Comparison of ENCODE assay signal across 10 cellular contexts in genomic region chr15:96339662-96340347, GRCh38. TPM values are rescaled to one million over a fixed set of nuclear protein-coding genes. Genes with fewer than 3 reads are reported as not detected.
DNase-seq lines count a peak whose midpoint lies in the region; ATAC-seq and TF ChIP-seq lines count a peak whose summit lies in the region.
"Had no signal": no experiment of that assay in that cellular context is flagged by ENCODE, and none has a peak within 500 bp of the region (broad histone marks: within the 10 kb centered on the region; RNA-seq: fewer than 3 reads in every experiment).

No MANE protein-coding gene starts in this region.

- peaks cover 34% of the 10 kb centered on the region for H3K27me3 Mint-ChIP-seq in endothelial cell (ENCODE audit: unreplicated experiment)

- TF ChIP-seq EP300 in neural cell (conservative IDR thresholded peaks at IDR 0.05; ENCODE audit: poor library complexity, severe bottlenecking), result no peak

- DNase-seq in ACHN, result peak; percentile 10
- DNase-seq in MG63, result no peak
- no peak for DNase-seq in endothelial cell (ENCODE audit: low spot score)
- no peak for DNase-seq in activated CD4-positive, CD25-positive, alpha-beta regulatory T cell (lab: John Stamatoyannopoulos, UW)
- DNase-seq: activated B cell treated with CpG ODN at 0.5 μM for 24 hours, GOT3 had no signal

- no peaks in the 10 kb centered on the region for H3K9me2 ChIP-seq in neural cell (ENCODE audit: insufficient read depth, low read length)

- TF ChIP-seq CTCF in endothelial cell (IDR thresholded peaks at IDR 0.05; ENCODE audit: unreplicated experiment) (no peak), neural cell (IDR thresholded peaks at IDR 0.05; ENCODE audit: poor library complexity, severe bottlenecking) (no peak)

- H4K20me1 ChIP-seq in neural cell (ENCODE audit: insufficient read depth), result no peaks in the 10 kb centered on the region

- in situ Hi-C loops in ACHN (cut with HindIII; ENCODE audit: low pct_ligation_motif_present, low pct_unique_long_range_greater_than_20kb, low sequenced_read_pairs), result no loop called here

- H2AFZ ChIP-seq in neural cell (ENCODE audit: low read depth, low read length), result no peak overlapping the region

- no peak overlapping the region for H3K4me2 ChIP-seq in neural cell (ENCODE audit: low read length)

- H3K4me1 Mint-ChIP-seq in endothelial cell (ENCODE audit: unreplicated experiment), result peaks cover 68% of the 10 kb centered on the region

- peak overlapping the region; percentile 83 for H3K4me3 ChIP-seq in MG63
- peak overlapping the region; percentile 68 for H3K4me3 ChIP-seq in neural cell (ENCODE audit: low read length)

- H3K4me3 Mint-ChIP-seq in endothelial cell (ENCODE audit: unreplicated experiment), result peak overlapping the region; percentile 91
- H3K4me3 Mint-ChIP-seq: activated B cell treated with CpG ODN at 0.5 μM for 24 hours had no signal

- H3K36me3 ChIP-seq in MG63 (peaks cover 61% of the 10 kb centered on the region), neural cell (ENCODE audit: insufficient read depth, low read length) (no peaks in the 10 kb centered on the region)

- peak overlapping the region; percentile 91 for H3K27ac Mint-ChIP-seq in endothelial cell (ENCODE audit: unreplicated experiment)
- H3K27ac Mint-ChIP-seq: activated B cell treated with CpG ODN at 0.5 μM for 24 hours had no signal

- H3K27me3 ChIP-seq in MG63 (no peaks in the 10 kb centered on the region), neural cell (ENCODE audit: insufficient read depth, low read depth, low read length) (peaks cover 99% of the 10 kb centered on the region)

- H3K9me3 ChIP-seq in MG63 (no peaks in the 10 kb centered on the region), neural cell (ENCODE audit: low read length) (no peaks in the 10 kb centered on the region)

- H3K9me3 Mint-ChIP-seq in endothelial cell (ENCODE audit: unreplicated experiment), result no peaks in the 10 kb centered on the region
- H3K9me3 Mint-ChIP-seq: activated B cell treated with CpG ODN at 0.5 μM for 24 hours had no signal

- peaks cover 26% of the 10 kb centered on the region for H3K36me3 Mint-ChIP-seq in endothelial cell (ENCODE audit: low read depth, unreplicated experiment)

- no peaks in the 10 kb centered on the region for H3F3A ChIP-seq in neural cell (ENCODE audit: insufficient read depth, low read length, poor library complexity, severe bottlenecking)

- H3K27ac ChIP-seq in neural cell (ENCODE audit: low read length), result no peak overlapping the region

- no peaks in the 10 kb centered on the region for H3K79me2 ChIP-seq in neural cell (replicated peaks; ENCODE audit: insufficient read depth, low read length)

- ATAC-seq in GM18519 (IDR thresholded peaks at IDR 0.05; ENCODE audit: low FRiP score, unreplicated experiment) (no peak), HG03520 (IDR thresholded peaks at IDR 0.05; ENCODE audit: unreplicated experiment) (no peak), HG03432 (IDR thresholded peaks at IDR 0.05; ENCODE audit: unreplicated experiment) (no peak)

- no peak overlapping the region for H3K9ac ChIP-seq in neural cell (ENCODE audit: low read length)

- TF ChIP-seq RAD21 in neural cell (conservative IDR thresholded peaks at IDR 0.05), result no peak

TF ChIP-seq in neural cell, 6 proteins besides CTCF, POLR2A, EP300 and RAD21:
- TF ChIP-seq SMC3 (conservative IDR thresholded peaks at IDR 0.05; ENCODE audit: poor library complexity) (no peak), POLR2AphosphoS5 (IDR thresholded peaks at IDR 0.05) (no peak), EZH2 (IDR thresholded peaks at IDR 0.05; ENCODE audit: borderline replicate concordance, insufficient read depth, low read length, poor library complexity, severe bottlenecking) (no peak), TAF1 (IDR thresholded peaks at IDR 0.05; ENCODE audit: low read depth) (no peak), MXI1 (conservative IDR thresholded peaks at IDR 0.05; ENCODE audit: poor library complexity, severe bottlenecking) (no peak)
- TF ChIP-seq, protein P1, sequence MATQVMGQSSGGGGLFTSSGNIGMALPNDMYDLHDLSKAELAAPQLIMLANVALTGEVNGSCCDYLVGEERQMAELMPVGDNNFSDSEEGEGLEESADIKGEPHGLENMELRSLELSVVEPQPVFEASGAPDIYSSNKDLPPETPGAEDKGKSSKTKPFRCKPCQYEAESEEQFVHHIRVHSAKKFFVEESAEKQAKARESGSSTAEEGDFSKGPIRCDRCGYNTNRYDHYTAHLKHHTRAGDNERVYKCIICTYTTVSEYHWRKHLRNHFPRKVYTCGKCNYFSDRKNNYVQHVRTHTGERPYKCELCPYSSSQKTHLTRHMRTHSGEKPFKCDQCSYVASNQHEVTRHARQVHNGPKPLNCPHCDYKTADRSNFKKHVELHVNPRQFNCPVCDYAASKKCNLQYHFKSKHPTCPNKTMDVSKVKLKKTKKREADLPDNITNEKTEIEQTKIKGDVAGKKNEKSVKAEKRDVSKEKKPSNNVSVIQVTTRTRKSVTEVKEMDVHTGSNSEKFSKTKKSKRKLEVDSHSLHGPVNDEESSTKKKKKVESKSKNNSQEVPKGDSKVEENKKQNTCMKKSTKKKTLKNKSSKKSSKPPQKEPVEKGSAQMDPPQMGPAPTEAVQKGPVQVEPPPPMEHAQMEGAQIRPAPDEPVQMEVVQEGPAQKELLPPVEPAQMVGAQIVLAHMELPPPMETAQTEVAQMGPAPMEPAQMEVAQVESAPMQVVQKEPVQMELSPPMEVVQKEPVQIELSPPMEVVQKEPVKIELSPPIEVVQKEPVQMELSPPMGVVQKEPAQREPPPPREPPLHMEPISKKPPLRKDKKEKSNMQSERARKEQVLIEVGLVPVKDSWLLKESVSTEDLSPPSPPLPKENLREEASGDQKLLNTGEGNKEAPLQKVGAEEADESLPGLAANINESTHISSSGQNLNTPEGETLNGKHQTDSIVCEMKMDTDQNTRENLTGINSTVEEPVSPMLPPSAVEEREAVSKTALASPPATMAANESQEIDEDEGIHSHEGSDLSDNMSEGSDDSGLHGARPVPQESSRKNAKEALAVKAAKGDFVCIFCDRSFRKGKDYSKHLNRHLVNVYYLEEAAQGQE (IDR thresholded peaks at IDR 0.05; ENCODE audit: borderline replicate concordance), result no peak
TF ChIP-seq in neural cell: peak in this region for 0.

RNA-seq across cellular contexts. Expression of gene NR2F2, which starts 9.3 kb away (rescaled TPM):
- total RNA-seq in MG63 (2014; rRNA removed; shearing (Covaris generic); ENCODE audit: low replicate concordance), result 1.3 and 1.9 TPM in 2 replicates
- total RNA-seq in endothelial cell (ENCODE audit: unreplicated experiment), result 15.9 TPM
- 0.07 TPM in 1 of 2 replicates, not detected in the other for polyA plus RNA-seq in neural cell
- polyA minus RNA-seq in neural cell, result not detected in 2 replicates
- total RNA-seq: activated B cell treated with CpG ODN at 0.5 μM for 24 hours had no signal
